In the genomic region with DNA sequence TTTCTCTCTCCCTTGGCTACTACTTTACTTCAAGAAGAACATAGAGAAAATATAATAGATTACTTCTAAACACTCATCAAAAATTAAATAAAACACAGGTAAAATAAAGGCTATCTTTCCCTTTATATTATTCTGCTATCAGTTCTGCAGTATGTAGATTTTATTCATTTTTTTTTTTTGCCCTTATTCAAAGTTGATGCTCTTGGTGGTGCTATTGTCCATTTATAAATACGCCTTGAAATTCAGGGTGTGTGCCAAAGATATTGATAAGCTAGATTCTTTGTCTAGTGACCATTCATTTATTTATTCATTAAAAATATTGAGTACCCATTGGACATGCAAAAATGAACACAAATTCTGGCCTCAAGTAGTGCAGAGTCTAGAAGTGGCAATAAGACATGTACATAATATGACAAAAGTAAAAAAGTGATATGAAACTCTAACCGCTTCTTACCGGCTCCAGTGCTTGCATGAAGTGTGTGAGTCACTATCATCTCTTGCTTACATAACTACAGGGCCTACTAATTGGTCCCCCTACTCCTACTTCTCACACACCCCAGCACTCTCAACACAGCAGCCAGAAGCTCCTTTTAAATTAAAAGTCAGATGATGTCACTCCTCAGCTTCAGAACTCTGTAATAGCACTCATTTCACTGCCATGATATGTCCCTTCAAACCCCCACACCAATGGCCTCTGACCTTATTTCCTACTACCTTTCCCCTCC, we compare ENCODE assay signal across 8 cellular contexts.
DNase-seq lines count a peak whose midpoint lies in the region; ATAC-seq, FAIRE-seq and TF ChIP-seq lines count a peak whose summit lies in the region.

No MANE protein-coding gene starts in this region.

- peaks cover 25% of the 10 kb centered on the region for H3K4me1 Mint-ChIP-seq in Calu3 (ENCODE audit: low read depth, unreplicated experiment)
- H3K4me1 Mint-ChIP-seq in T-helper 17 cell, result peaks cover 3% of the 10 kb centered on the region
- no peaks in the 10 kb centered on the region for H3K4me1 Mint-ChIP-seq in effector memory CD8-positive, alpha-beta T cell (ENCODE audit: low read depth in 2 of 2)

- TF ChIP-seq CTCF in Calu3 (IDR thresholded peaks at IDR 0.05; ENCODE audit: unreplicated experiment), result no peak

- H3K36me3 Mint-ChIP-seq in Calu3 (ENCODE audit: insufficient read depth, unreplicated experiment) (peaks cover 4% of the 10 kb centered on the region), T-helper 17 cell (ENCODE audit: low read depth) (peaks cover 3% of the 10 kb centered on the region)
- H3K36me3 Mint-ChIP-seq in effector memory CD8-positive, alpha-beta T cell (ENCODE audit: insufficient read depth), result no peaks in the 10 kb centered on the region

- intact Hi-C loops in Calu3 (cut with micrococcal nuclease; ENCODE audit: unreplicated experiment), result loop anchor here (1.0 to 5.0 kb wide), 6 partner anchors 53 to 733 kb away; no protein-coding TSS in a partner anchor

- H3K27ac Mint-ChIP-seq in Calu3 (ENCODE audit: unreplicated experiment) (peak overlapping the region; percentile 14), T-helper 17 cell (no peak overlapping the region)
- H3K27ac Mint-ChIP-seq in effector memory CD8-positive, alpha-beta T cell, result no peak overlapping the region

- DNase-seq in Calu3, result no peak
- no peak for DNase-seq in T-helper 17 cell
- no peak for DNase-seq in GM19239 (ENCODE audit: insufficient read length, low spot score)
- DNase-seq in effector memory CD8-positive, alpha-beta T cell, result no peak
- no peak for DNase-seq in NCI-H774 (lab: John Stamatoyannopoulos, UW)
- no peak for DNase-seq in islet precursor cell

- no peak for FAIRE-seq in GM19239 (lab: Jason Lieb, UNC)

- no TSS peak for BruUV-seq in Calu3 (replicated peaks; lab: Mats Ljungman, UMichigan)

- H3K27me3 Mint-ChIP-seq in Calu3 (ENCODE audit: unreplicated experiment) (no peaks in the 10 kb centered on the region), T-helper 17 cell (peaks cover 30% of the 10 kb centered on the region)
- H3K27me3 Mint-ChIP-seq in effector memory CD8-positive, alpha-beta T cell, result no peaks in the 10 kb centered on the region

- no peaks in the 10 kb centered on the region for H3K9me3 ChIP-seq in T-helper 17 cell (ENCODE audit: control insufficient read depth, low read length, poor library complexity, severe bottlenecking)

- no peaks in the 10 kb centered on the region for H3K9me3 Mint-ChIP-seq in Calu3 (ENCODE audit: low read depth, unreplicated experiment)
- no peaks in the 10 kb centered on the region for H3K9me3 Mint-ChIP-seq in effector memory CD8-positive, alpha-beta T cell

- ATAC-seq in GM21360 (IDR thresholded peaks at IDR 0.05; ENCODE audit: unreplicated experiment) (peak; percentile 95), HG03378 (IDR thresholded peaks at IDR 0.05; ENCODE audit: unreplicated experiment) (peak; percentile 94), T-helper 17 cell (peak; percentile 20)
- ATAC-seq in effector memory CD8-positive, alpha-beta T cell (replicated peaks), result no peak

- H3K4me3 Mint-ChIP-seq in Calu3 (ENCODE audit: low read depth, unreplicated experiment) (no peak overlapping the region), T-helper 17 cell (no peak overlapping the region)
- no peak overlapping the region for H3K4me3 Mint-ChIP-seq in effector memory CD8-positive, alpha-beta T cell

- CTCF ChIA-PET in Calu3 (lab: Charles Lee), result interaction anchor here (0.6 to 2.8 kb wide), 9 partner anchors 72 to 733 kb away, joined by 3 to 35 read pairs (median 5); no protein-coding TSS in a partner anchor
